ENCODE assay signal across 18 cellular contexts in the genomic region with DNA sequence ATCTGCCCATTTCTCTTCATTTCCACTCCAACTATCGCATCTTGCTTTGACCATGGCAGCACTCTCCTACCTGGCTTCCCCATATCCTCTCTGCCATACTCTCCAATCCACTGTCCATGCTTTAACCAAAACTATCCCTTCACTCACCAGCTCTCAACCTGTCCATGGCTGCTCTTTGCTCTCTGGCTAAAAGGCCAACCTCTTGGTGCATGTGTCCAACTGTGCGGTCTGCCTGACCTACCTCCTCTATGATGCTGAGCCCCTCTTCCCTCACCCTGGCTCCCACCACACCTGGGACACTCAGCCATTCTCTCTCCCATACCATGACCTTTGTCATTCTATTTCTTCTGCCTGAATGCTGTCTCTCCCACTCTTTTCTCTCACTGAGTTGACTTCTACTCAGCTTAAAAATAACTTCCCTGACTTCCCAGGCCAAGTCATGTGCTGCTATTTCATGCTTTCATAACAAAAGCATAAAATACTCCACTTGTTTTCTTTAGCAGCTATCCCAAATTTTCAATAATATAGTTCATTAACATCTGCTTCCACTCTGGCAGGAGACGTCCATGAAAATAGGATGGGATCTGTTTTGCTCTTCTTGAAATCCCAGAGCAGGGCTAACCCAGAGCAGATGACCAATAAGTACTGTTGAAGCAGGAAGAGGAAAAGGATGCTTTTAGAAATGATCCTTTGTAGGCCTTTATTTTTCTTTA. TPM values are rescaled to one million over a fixed set of nuclear protein-coding genes. Genes with fewer than 3 reads are reported as not detected.
DNase-seq lines count a peak whose midpoint lies in the region; TF ChIP-seq lines count a peak whose summit lies in the region.
"Had no signal": no experiment of that assay in that cellular context is flagged by ENCODE, and none has a peak within 500 bp of the region (broad histone marks: within the 10 kb centered on the region; RNA-seq: fewer than 3 reads in every experiment).

No MANE protein-coding gene starts in this region.

- no peak for TF ChIP-seq POLR2A in breast epithelium (IDR thresholded peaks at IDR 0.05)

- no peaks in the 10 kb centered on the region for H3K36me3 Mint-ChIP-seq in MCF 10A (ENCODE audit: insufficient read depth, unreplicated experiment)
- no peaks in the 10 kb centered on the region for H3K36me3 Mint-ChIP-seq in osteocyte (ENCODE audit: unreplicated experiment)

- no peak overlapping the region for H3K4me3 Mint-ChIP-seq in MCF 10A (ENCODE audit: unreplicated experiment)
- no peak overlapping the region for H3K4me3 Mint-ChIP-seq in osteocyte (ENCODE audit: unreplicated experiment)
- H3K4me3 Mint-ChIP-seq: CD8-positive, alpha-beta memory T cell had no signal

- H3K36me3 ChIP-seq in breast epithelium: no peaks in the 10 kb centered on the region

- H3K9me3 Mint-ChIP-seq in MCF 10A (ENCODE audit: unreplicated experiment) (no peaks in the 10 kb centered on the region), osteocyte (ENCODE audit: unreplicated experiment) (no peaks in the 10 kb centered on the region)
- H3K9me3 Mint-ChIP-seq: CD8-positive, alpha-beta memory T cell had no signal

- TF ChIP-seq CTCF in breast epithelium (IDR thresholded peaks at IDR 0.05): no peak
- no peak for TF ChIP-seq CTCF in MCF 10A (IDR thresholded peaks at IDR 0.05; ENCODE audit: unreplicated experiment)
- no peak for TF ChIP-seq CTCF in osteocyte (IDR thresholded peaks at IDR 0.05)

- no peaks in the 10 kb centered on the region for H3K9me3 ChIP-seq in breast epithelium

- DNase-seq in breast epithelium (ENCODE audit: low spot score in 2 of 2) (no peak), MCF 10A (ENCODE audit: unreplicated experiment) (no peak), fibroblast of peridontal ligament (ENCODE audit: extremely low read depth) (peak; percentile 37), osteocyte (ENCODE audit: extremely low spot score, unreplicated experiment) (no peak), HT-29 (ENCODE audit: low spot score) (no peak), amygdala (lab: John Stamatoyannopoulos, UW) (no peak)
- no peak for DNase-seq in activated CD4-positive, CD25-positive, alpha-beta regulatory T cell (lab: John Stamatoyannopoulos, UW)
- DNase-seq in activated CD4-positive, alpha-beta T cell treated with anti-CD3 and anti-CD28 coated beads, Interleukin-2, amount 50 U/mL, for 48 hours: no peak
- DNase-seq: CD8-positive, alpha-beta memory T cell; GF-D8; H7; MM.1S; NCI-H1105 treated with DMSO at 0.1 percent for 48 hours; NCI-H187; NCI-H2171; NCI-H510A treated with DMSO at 0.1 percent for 48 hours; SHP77 had no signal

- no peaks in the 10 kb centered on the region for H3K27me3 Mint-ChIP-seq in MCF 10A (ENCODE audit: insufficient read depth, unreplicated experiment)
- peaks cover 15% of the 10 kb centered on the region for H3K27me3 Mint-ChIP-seq in osteocyte (ENCODE audit: unreplicated experiment)
- H3K27me3 Mint-ChIP-seq: CD8-positive, alpha-beta memory T cell had no signal

- H3K4me1 ChIP-seq in breast epithelium: no peaks in the 10 kb centered on the region

- intact Hi-C loops in breast epithelium (cut with DNase I; ENCODE audit: low total_unique reads) (no loop called here), MCF 10A (cut with micrococcal nuclease) (no loop called here)

- H3K4me1 Mint-ChIP-seq in MCF 10A (ENCODE audit: insufficient read depth, unreplicated experiment) (no peaks in the 10 kb centered on the region), osteocyte (ENCODE audit: unreplicated experiment) (peaks cover 13% of the 10 kb centered on the region)

- no TSS peak for BruUV-seq in MCF 10A (replicated peaks; lab: Mats Ljungman, UMichigan)

- no peaks in the 10 kb centered on the region for H3K27me3 ChIP-seq in breast epithelium

- H3K27ac ChIP-seq in breast epithelium: peak overlapping the region; percentile 9 to 80
- H3K27ac ChIP-seq: 22Rv1 had no signal

- POLR2A ChIA-PET in MCF 10A (lab: Yijun Ruan, JAX): interaction anchor here (1.2 kb wide), 1 partner anchor 14 kb away, joined by 4 read pairs; no protein-coding TSS in a partner anchor

- CTCF ChIA-PET in MCF 10A (lab: Yijun Ruan, JAX): interaction anchor here (1.1 kb wide), 1 partner anchor 11 kb away, joined by 4 read pairs; no protein-coding TSS in a partner anchor

- no peak overlapping the region for H3K4me3 ChIP-seq in breast epithelium

- no peak overlapping the region for H3K27ac Mint-ChIP-seq in MCF 10A (ENCODE audit: low read depth, unreplicated experiment)
- peak overlapping the region; percentile 56 for H3K27ac Mint-ChIP-seq in osteocyte (ENCODE audit: unreplicated experiment)

RNA-seq across cellular contexts. Expression of a gene that starts 29.8 kb away (rescaled TPM):
- total RNA-seq in breast epithelium (10 to 100 TPM; 33.4 to 48.5 (median 36.0) TPM), MCF 10A (2022) (45.3 and 51.2 TPM in 2 replicates), osteocyte (42.4 and 43.7 TPM in 2 replicates)
- 74.3 and 76.6 TPM in 2 replicates for total RNA-seq in HT-29 (2014; rRNA removed; shearing (Covaris generic))
